15 cellular contexts compared by ENCODE assay signal in the genomic region with DNA sequence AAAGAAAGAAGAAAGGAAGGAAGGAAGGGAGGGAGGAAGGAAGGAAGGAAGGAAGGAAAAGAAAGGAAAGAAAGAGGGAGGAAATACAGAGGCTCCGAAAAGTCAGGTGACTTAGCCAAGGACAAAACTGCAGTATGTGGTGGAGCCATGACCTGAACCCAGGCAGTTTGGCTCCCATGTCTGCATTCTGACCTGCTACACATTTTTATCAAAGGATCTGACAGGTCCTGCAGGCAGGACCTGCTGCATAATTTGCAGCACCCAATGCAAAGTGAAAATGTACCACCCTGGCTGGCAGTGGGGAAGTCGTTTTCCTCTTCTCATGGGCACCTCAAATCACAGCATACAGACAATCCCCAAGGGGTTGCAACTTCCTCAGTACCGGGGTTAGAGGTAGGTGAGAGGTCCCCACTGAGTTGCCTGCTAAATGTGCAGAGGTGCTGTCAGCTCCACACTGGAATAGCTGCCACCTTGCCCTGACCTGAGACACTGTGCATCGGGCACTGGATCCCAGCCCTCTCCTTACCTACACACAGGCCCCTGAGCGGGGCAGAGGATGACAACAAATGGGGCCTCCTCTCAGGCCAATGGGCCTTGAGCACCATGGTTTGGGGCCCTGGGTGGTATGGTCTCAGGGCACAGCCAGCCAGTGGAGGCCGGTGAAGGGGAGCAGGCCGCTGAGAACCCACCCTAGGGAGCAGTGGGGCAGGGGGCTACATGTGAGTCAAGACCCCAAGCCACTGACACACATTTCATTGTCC.
"Had no signal": no experiment of that assay in that cellular context is flagged by ENCODE, and none has a peak within 500 bp of the region (broad histone marks: within the 10 kb centered on the region; RNA-seq: fewer than 3 reads in every experiment).

No MANE protein-coding gene starts in this region.

- H3K4me3 ChIP-seq: colonic mucosa, left ventricle myocardium inferior, stomach had no signal

- DNase-seq: activated CD4-positive, alpha-beta T cell treated with anti-CD3 and anti-CD28 coated beads, Interleukin-2, amount 10 ng/mL, durations not matched to agents 7 days and 5 days; activated CD4-positive, CD25-positive, alpha-beta regulatory T cell; activated CD8-positive, alpha-beta memory T cell treated with anti-CD3 and anti-CD28 coated beads for 24 hours; activated naive CD4-positive, alpha-beta T cell treated with anti-CD3 and anti-CD28 coated beads, Interleukin-2, amount 10 ng/mL, durations not matched to agents 7 days and 5 days; caudate nucleus; colonic mucosa; effector CD4-positive, alpha-beta T cell; foreskin melanocyte; left ventricle myocardium inferior; mesenchymal stem cell; nephron progenitor cell; stimulated activated CD4-positive, alpha-beta T cell treated with anti-CD3 and anti-CD28 coated beads, Interleukin-12 subunit alpha, Interleukin-12 subunit beta, amount 100 ng/mL, for 4 hours; stomach had no signal

- H3K27me3 Mint-ChIP-seq: activated CD4-positive, alpha-beta T cell treated with anti-CD3 and anti-CD28 coated beads, Interleukin-2, amount 10 ng/mL, durations not matched to agents 7 days and 5 days; activated T-helper 17 cell treated with anti-CD3 and anti-CD28 coated beads, Interleukin-2, amount 50 U/mL, for 72 hours had no signal

- H3K9me3 ChIP-seq: colonic mucosa had no signal

- H3K36me3 ChIP-seq: colonic mucosa, left ventricle myocardium inferior, stomach had no signal

- H3K4me1 Mint-ChIP-seq: activated CD4-positive, alpha-beta T cell treated with anti-CD3 and anti-CD28 coated beads, Interleukin-2, amount 10 ng/mL, durations not matched to agents 7 days and 5 days; activated naive CD4-positive, alpha-beta T cell treated with anti-CD3 and anti-CD28 coated beads, Interleukin-2, amount 10 ng/mL, durations not matched to agents 7 days and 5 days; activated T-helper 17 cell treated with anti-CD3 and anti-CD28 coated beads, Interleukin-2, amount 50 U/mL, for 72 hours had no signal

- H3K36me3 Mint-ChIP-seq: activated naive CD4-positive, alpha-beta T cell treated with anti-CD3 and anti-CD28 coated beads, Interleukin-2, amount 10 ng/mL, durations not matched to agents 7 days and 5 days had no signal

- H3K27me3 ChIP-seq: colonic mucosa, stomach had no signal

- H3K27ac ChIP-seq: colonic mucosa, left ventricle myocardium inferior, stomach had no signal

- H3K27ac Mint-ChIP-seq: activated CD4-positive, alpha-beta T cell treated with anti-CD3 and anti-CD28 coated beads, Interleukin-2, amount 10 ng/mL, durations not matched to agents 7 days and 5 days; activated naive CD4-positive, alpha-beta T cell treated with anti-CD3 and anti-CD28 coated beads, Interleukin-2, amount 10 ng/mL, durations not matched to agents 7 days and 5 days; activated T-helper 17 cell treated with anti-CD3 and anti-CD28 coated beads, Interleukin-2, amount 50 U/mL, for 72 hours; nephron progenitor cell had no signal

- H3K4me1 ChIP-seq: colonic mucosa, left ventricle myocardium inferior, stomach had no signal

- ATAC-seq: activated T-helper 17 cell treated with anti-CD3 and anti-CD28 coated beads, Interleukin-2, amount 50 U/mL, for 72 hours; sciatic nerve had no signal

- H3K9me3 Mint-ChIP-seq: activated CD4-positive, alpha-beta T cell treated with anti-CD3 and anti-CD28 coated beads, Interleukin-2, amount 10 ng/mL, durations not matched to agents 7 days and 5 days; activated naive CD4-positive, alpha-beta T cell treated with anti-CD3 and anti-CD28 coated beads, Interleukin-2, amount 10 ng/mL, durations not matched to agents 7 days and 5 days; activated T-helper 17 cell treated with anti-CD3 and anti-CD28 coated beads, Interleukin-2, amount 50 U/mL, for 72 hours had no signal

- H3K4me3 Mint-ChIP-seq: activated CD4-positive, alpha-beta T cell treated with anti-CD3 and anti-CD28 coated beads, Interleukin-2, amount 10 ng/mL, durations not matched to agents 7 days and 5 days; activated naive CD4-positive, alpha-beta T cell treated with anti-CD3 and anti-CD28 coated beads, Interleukin-2, amount 10 ng/mL, durations not matched to agents 7 days and 5 days; activated T-helper 17 cell treated with anti-CD3 and anti-CD28 coated beads, Interleukin-2, amount 50 U/mL, for 72 hours; nephron progenitor cell had no signal
